In the genomic region with DNA sequence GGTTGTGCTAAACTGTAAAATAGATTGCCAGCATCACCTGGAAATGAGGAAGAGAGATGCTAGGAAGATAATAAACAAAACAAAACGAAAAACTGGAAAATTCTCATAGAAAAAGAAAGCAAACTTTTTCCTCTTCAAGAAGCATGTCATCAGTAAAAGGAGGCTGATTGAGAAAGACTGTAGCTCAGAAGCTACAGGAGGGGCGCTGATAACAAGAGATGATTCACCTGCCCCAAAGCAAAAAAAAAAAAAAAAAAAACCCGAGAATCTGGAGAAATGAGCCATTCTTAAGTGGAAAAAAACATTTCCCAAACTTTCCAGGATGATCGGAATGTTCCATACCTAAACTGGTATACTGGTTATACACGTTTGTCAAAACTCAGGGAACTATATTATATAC, we compare ENCODE assay signal across 20 cellular contexts.
DNase-seq lines count a peak whose midpoint lies in the region; ATAC-seq, FAIRE-seq and TF ChIP-seq lines count a peak whose summit lies in the region.
"Had no signal": no experiment of that assay in that cellular context is flagged by ENCODE, and none has a peak within 500 bp of the region (broad histone marks: within the 10 kb centered on the region; RNA-seq: fewer than 3 reads in every experiment).

No MANE protein-coding gene starts in this region.

- no peak overlapping the region for H3K27ac ChIP-seq in RWPE2 (ENCODE audit: poor library complexity, severe bottlenecking)
- H3K27ac ChIP-seq: parathyroid adenoma, sigmoid colon, transverse colon had no signal

- no peak overlapping the region for H3K4me3 ChIP-seq in RWPE2 (ENCODE audit: severe bottlenecking)
- no peak overlapping the region for H3K4me3 ChIP-seq in epithelial cell of esophagus (ENCODE audit: low read length)
- H3K4me3 ChIP-seq: lung, sigmoid colon, transverse colon had no signal

- H3K9me3 Mint-ChIP-seq in effector memory CD8-positive, alpha-beta T cell, result no peaks in the 10 kb centered on the region
- H3K9me3 Mint-ChIP-seq: CD8-positive, alpha-beta T cell had no signal

- no peak for FAIRE-seq in D721Med (lab: Jason Lieb, UNC)

- no peaks in the 10 kb centered on the region for H3K36me3 ChIP-seq in RWPE2 (ENCODE audit: low read depth)
- H3K36me3 ChIP-seq: sigmoid colon, transverse colon had no signal

- H3K4me1 Mint-ChIP-seq in effector memory CD8-positive, alpha-beta T cell (ENCODE audit: low read depth in 2 of 2), result peaks cover 10 to 18% of the 10 kb centered on the region in 2 donors

- no peak overlapping the region for H3K27ac Mint-ChIP-seq in effector memory CD8-positive, alpha-beta T cell
- H3K27ac Mint-ChIP-seq: CD8-positive, alpha-beta T cell had no signal

- peak; percentile 73 for ATAC-seq in RWPE2 (ENCODE audit: low read depth)
- ATAC-seq in effector memory CD8-positive, alpha-beta T cell (replicated peaks), result no peak
- ATAC-seq: CD8-positive, alpha-beta T cell had no signal

- no peaks in the 10 kb centered on the region for H3K27me3 Mint-ChIP-seq in effector memory CD8-positive, alpha-beta T cell

- DNase-seq in A172 (ENCODE audit: low spot score) (peak; percentile 26), EH (ENCODE audit: low read depth) (peak; percentile 27), RWPE2 (ENCODE audit: low spot score) (no peak), epithelial cell of esophagus (ENCODE audit: low read depth) (peak; percentile 67), COLO668 (lab: John Stamatoyannopoulos, UW; ENCODE audit: unreplicated experiment) (no peak), D721Med (ENCODE audit: insufficient read length, low spot score) (no peak), germinal center (ENCODE audit: low spot score) (no peak)
- no peak for DNase-seq in effector memory CD8-positive, alpha-beta T cell
- DNase-seq: activated CD4-positive, alpha-beta T cell treated with anti-CD3 and anti-CD28 coated beads, Interleukin-2, amount 50 U/mL, for 4 hours; amniotic stem cell; CD8-positive, alpha-beta T cell; DND-41; effector CD4-positive, alpha-beta T cell; NCI-H1417; SHP77 treated with DMSO at 0.1 percent for 48 hours; sigmoid colon; stimulated activated naive CD4-positive, alpha-beta T cell; transverse colon had no signal

- H3K4me3 Mint-ChIP-seq in effector memory CD8-positive, alpha-beta T cell, result no peak overlapping the region
- H3K4me3 Mint-ChIP-seq: CD8-positive, alpha-beta T cell had no signal

- H3K36me3 Mint-ChIP-seq in effector memory CD8-positive, alpha-beta T cell (ENCODE audit: insufficient read depth), result no peaks in the 10 kb centered on the region

- no peaks in the 10 kb centered on the region for H3K27me3 ChIP-seq in RWPE2 (ENCODE audit: insufficient read depth, poor library complexity, severe bottlenecking)
- H3K27me3 ChIP-seq: sigmoid colon, transverse colon had no signal

- no peaks in the 10 kb centered on the region for H3K9me3 ChIP-seq in RWPE2 (ENCODE audit: severe bottlenecking)
- H3K9me3 ChIP-seq: sigmoid colon, transverse colon had no signal

- H3K4me1 ChIP-seq in RWPE2 (ENCODE audit: insufficient read depth, poor library complexity, severe bottlenecking), result peaks cover 6% of the 10 kb centered on the region
- H3K4me1 ChIP-seq: parathyroid adenoma, transverse colon had no signal

- TF ChIP-seq CTCF in RWPE2 (IDR thresholded peaks at IDR 0.05; ENCODE audit: poor library complexity, severe bottlenecking) (no peak), epithelial cell of esophagus (IDR thresholded peaks at IDR 0.05; ENCODE audit: insufficient read depth, low read depth, low read length, missing control alignments) (no peak), D721Med (IDR thresholded peaks at IDR 0.05; ENCODE audit: insufficient read depth, missing control alignments) (no peak)

Comparison
In these comparisons a context has a peak if more than half of its experiments do, and no peak if none do; other contexts are left out.
1. DNase-seq: peak in A172 (single experiment), EH (single experiment) and epithelial cell of esophagus (single experiment); none in RWPE2 (single experiment), COLO668 (single experiment), D721Med (single experiment), germinal center (single experiment) and effector memory CD8-positive, alpha-beta T cell (0 of 3).